Comparison of ENCODE assay signal across 11 cellular contexts in the genomic region with DNA sequence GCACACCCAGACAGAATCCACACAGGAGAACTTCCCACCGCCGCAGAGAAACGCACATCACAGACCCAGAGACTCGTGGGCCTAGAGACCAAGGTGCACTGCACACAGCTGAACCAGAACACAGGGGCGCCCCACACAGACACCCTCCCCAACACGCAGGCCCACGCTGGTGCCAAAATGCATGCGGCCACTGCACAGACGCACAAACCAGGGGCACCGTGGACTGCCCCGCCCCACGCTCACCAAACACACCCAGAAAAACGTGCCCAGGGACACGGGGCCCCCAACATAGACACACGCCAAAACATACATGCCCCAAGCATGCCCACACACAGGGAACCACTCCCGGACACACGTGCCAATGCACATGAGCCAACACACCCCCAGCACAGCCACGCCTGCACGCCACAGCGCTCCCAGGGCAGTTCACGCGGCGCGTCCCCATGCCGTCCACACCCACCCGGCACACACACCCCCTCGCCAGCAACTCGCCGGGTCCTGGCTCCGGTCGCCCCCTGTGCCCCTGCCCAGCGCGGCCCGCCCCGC. TPM values are rescaled to one million over a fixed set of nuclear protein-coding genes. Genes with fewer than 3 reads are reported as not detected.
DNase-seq lines count a peak whose midpoint lies in the region; ATAC-seq and TF ChIP-seq lines count a peak whose summit lies in the region.
"Had no signal": no experiment of that assay in that cellular context is flagged by ENCODE, and none has a peak within 500 bp of the region (broad histone marks: within the 10 kb centered on the region; RNA-seq: fewer than 3 reads in every experiment).

No MANE protein-coding gene starts in this region.

- ATAC-seq in activated naive CD8-positive, alpha-beta T cell treated with anti-CD3 and anti-CD28 coated beads, Interleukin-2, amount 50 U/mL, for 24 hours = no peak
- no peak for ATAC-seq in thoracic aorta (ENCODE audit: insufficient number of reproducible peaks, low FRiP score, low read depth)

- no peaks in the 10 kb centered on the region for H3K4me1 ChIP-seq in cardiac muscle cell (ENCODE audit: low read depth)
- no peaks in the 10 kb centered on the region for H3K4me1 ChIP-seq in thoracic aorta (ENCODE audit: control insufficient read depth in 1 of 2, low read depth in 2 of 2)
- peaks cover 0 to 5% of the 10 kb centered on the region in 2 donors for H3K4me1 ChIP-seq in uterus

- H3K9me3 Mint-ChIP-seq in activated naive CD8-positive, alpha-beta T cell treated with anti-CD3 and anti-CD28 coated beads, Interleukin-2, amount 50 U/mL, for 24 hours = no peaks in the 10 kb centered on the region

- peak overlapping the region; percentile 65 for H3K4me3 Mint-ChIP-seq in activated naive CD8-positive, alpha-beta T cell treated with anti-CD3 and anti-CD28 coated beads, Interleukin-2, amount 50 U/mL, for 24 hours

- peaks cover 71% of the 10 kb centered on the region for H3K27me3 Mint-ChIP-seq in activated naive CD8-positive, alpha-beta T cell treated with anti-CD3 and anti-CD28 coated beads, Interleukin-2, amount 50 U/mL, for 24 hours

- H3K4me3 ChIP-seq in cardiac muscle cell (peak overlapping the region; percentile 36), thoracic aorta (peak overlapping the region; percentile 33), uterus (no peak overlapping the region)

- DNase-seq in cardiac muscle cell (ENCODE audit: low read depth in 1 of 2, low spot score in 1 of 2) = no peak
- DNase-seq in cardiac septum (ENCODE audit: low spot score) = no peak
- DNase-seq in activated naive CD8-positive, alpha-beta T cell treated with anti-CD3 and anti-CD28 coated beads, Interleukin-2, amount 50 U/mL, for 24 hours = no peak
- peak; percentile 25 for DNase-seq in kidney tubule cell (ENCODE audit: low spot score)
- DNase-seq in thoracic aorta (ENCODE audit: low spot score) = no peak
- DNase-seq in uterus = no peak
- no peak for DNase-seq in mucosa of gallbladder (ENCODE audit: low spot score)
- DNase-seq in Ammon's horn (ENCODE audit: low spot score) = no peak
- DNase-seq: aorta; NCI-H1930; stimulated activated CD4-positive, alpha-beta T cell treated with anti-CD3 and anti-CD28 coated beads, Interleukin-2, amount 100 ng/mL, for 48 hours had no signal

- H3K36me3 Mint-ChIP-seq in activated naive CD8-positive, alpha-beta T cell treated with anti-CD3 and anti-CD28 coated beads, Interleukin-2, amount 50 U/mL, for 24 hours (ENCODE audit: low read depth) = no peaks in the 10 kb centered on the region

- no peaks in the 10 kb centered on the region for H3K9me3 ChIP-seq in cardiac muscle cell (ENCODE audit: low read depth)
- H3K9me3 ChIP-seq in thoracic aorta = no peaks in the 10 kb centered on the region
- no peaks in the 10 kb centered on the region for H3K9me3 ChIP-seq in uterus

- no peak for TF ChIP-seq CTCF in cardiac muscle cell (IDR thresholded peaks at IDR 0.05; ENCODE audit: low read depth, low read length)
- TF ChIP-seq CTCF in thoracic aorta (IDR thresholded peaks at IDR 0.05) = no peak
- no peak for TF ChIP-seq CTCF in uterus (IDR thresholded peaks at IDR 0.05)

- no peak overlapping the region for H3K27ac Mint-ChIP-seq in activated naive CD8-positive, alpha-beta T cell treated with anti-CD3 and anti-CD28 coated beads, Interleukin-2, amount 50 U/mL, for 24 hours

- intact Hi-C loops in cardiac septum (cut with DNase I) = no loop called here
- intact Hi-C loops in uterus (cut with DNase I; ENCODE audit: low total_unique reads) = no loop called here

- no peak for TF ChIP-seq POLR2A in uterus (IDR thresholded peaks at IDR 0.05)

- peaks cover 30% of the 10 kb centered on the region for H3K4me1 Mint-ChIP-seq in activated naive CD8-positive, alpha-beta T cell treated with anti-CD3 and anti-CD28 coated beads, Interleukin-2, amount 50 U/mL, for 24 hours

- H3K27ac ChIP-seq in cardiac muscle cell (no peak overlapping the region), thoracic aorta (no peak overlapping the region), uterus (no peak overlapping the region)

- no peaks in the 10 kb centered on the region for H3K36me3 ChIP-seq in cardiac muscle cell
- no peaks in the 10 kb centered on the region for H3K36me3 ChIP-seq in thoracic aorta
- no peaks in the 10 kb centered on the region for H3K36me3 ChIP-seq in uterus

- peaks cover 68% of the 10 kb centered on the region for H3K27me3 ChIP-seq in cardiac muscle cell
- H3K27me3 ChIP-seq in thoracic aorta (replicated peaks; ENCODE audit: insufficient read depth) = no peaks in the 10 kb centered on the region
- peaks cover 0 to 2% of the 10 kb centered on the region in 2 donors for H3K27me3 ChIP-seq in uterus

RNA-seq across cellular contexts. Expression of a gene that starts 7.8 kb away (rescaled TPM):
- 0.09 and 0.11 TPM in 2 replicates for total RNA-seq in cardiac muscle cell
- polyA plus RNA-seq in cardiac muscle cell = not detected in 2 replicates
- 0.03 TPM for total RNA-seq in cardiac septum
- total RNA-seq in thoracic aorta = not detected
- total RNA-seq in uterus = under 1 TPM in 2 of 4 donors, not detected in 2; 0.30 to 0.76 TPM
- total RNA-seq in mucosa of gallbladder = 31.2 TPM
- polyA plus RNA-seq: aorta had no signal

Comparison
In these comparisons a context has a peak if more than half of its experiments do, and no peak if none do; other contexts are left out.
1. H3K4me3 ChIP-seq: peak in cardiac muscle cell (single experiment) and thoracic aorta (single experiment); none in uterus (0 of 2).
2. RNA of a gene that starts 7.8 kb away (total RNA-seq): 31.2 TPM in mucosa of gallbladder (single experiment); 0.30 to 0.76 TPM in uterus, 0.09 to 0.11 TPM in cardiac muscle cell, 0.03 TPM in cardiac septum (single experiment) and not detected in thoracic aorta; every median in the first group is over 10 times any median in the second.